ENCODE assay signal across 8 cellular contexts in genomic region chr10:70145666-70146488, GRCh38. TPM values are rescaled to one million over a fixed set of nuclear protein-coding genes. Genes with fewer than 3 reads are reported as not detected.
A peak's percentile ranks its signal among the peaks of the same experiment; 100 is the strongest.
DNase-seq lines count a peak whose midpoint lies in the region; ATAC-seq and TF ChIP-seq lines count a peak whose summit lies in the region.

No MANE protein-coding gene starts in this region.

- H3K36me3 Mint-ChIP-seq in activated naive CD4-positive, alpha-beta T cell treated with anti-CD3 and anti-CD28 coated beads, Interleukin-2, amount 50 U/mL, for 24 hours: peaks cover 2% of the 10 kb centered on the region

- H3K36me3 ChIP-seq in ovary (no peaks in the 10 kb centered on the region), tibial artery (peaks cover 0 to 26% (median 11%) of the 10 kb centered on the region in 3 donors)

- DNase-seq in DMS53 (lab: John Stamatoyannopoulos, UW) (peak; percentile 87), HT1080 (ENCODE audit: low read depth) (peak; percentile 59), SK-N-DZ (ENCODE audit: low spot score) (peak; percentile 76), Right ventricle myocardium inferior (ENCODE audit: missing footprints) (peak; percentile 88), ovary (peak in 4 of 5 donors; percentile 40 to 72 (median 59)), tibial artery (peak; percentile 55 to 82)

- no peaks in the 10 kb centered on the region for H3K27me3 Mint-ChIP-seq in activated naive CD4-positive, alpha-beta T cell treated with anti-CD3 and anti-CD28 coated beads, Interleukin-2, amount 50 U/mL, for 24 hours

- intact Hi-C loops in Right ventricle myocardium inferior (cut with DNase I): no loop called here
- intact Hi-C loops in ovary (cut with DNase I): loop anchor here in 1 of 4 donors (2.0 kb wide), 1 partner anchor 29 kb away; no protein-coding TSS in a partner anchor
- intact Hi-C loops in tibial artery (cut with DNase I; ENCODE audit: low total_unique reads): no loop called here

- H3K4me3 ChIP-seq in ovary (peak overlapping the region; percentile 49), tibial artery (peak overlapping the region; percentile 75 to 81)

- H3K9me3 ChIP-seq in ovary (no peaks in the 10 kb centered on the region), tibial artery (no peaks in the 10 kb centered on the region)

- H3K4me1 Mint-ChIP-seq in activated naive CD4-positive, alpha-beta T cell treated with anti-CD3 and anti-CD28 coated beads, Interleukin-2, amount 50 U/mL, for 24 hours: peaks cover 38% of the 10 kb centered on the region

- no peak for TF ChIP-seq POLR2A in ovary (IDR thresholded peaks at IDR 0.05)

- TF ChIP-seq CTCF in ovary (IDR thresholded peaks at IDR 0.05) (peak; percentile 48 to 88 (median 65)), tibial artery (IDR thresholded peaks at IDR 0.05) (peak; percentile 55 to 64)

- 1% methylated on average over 66 to 98 of the region's 98 CpGs for WGBS in ovary, 3 donors

- H3K27ac Mint-ChIP-seq in activated naive CD4-positive, alpha-beta T cell treated with anti-CD3 and anti-CD28 coated beads, Interleukin-2, amount 50 U/mL, for 24 hours: peak overlapping the region; percentile 93

- H3K4me3 Mint-ChIP-seq in activated naive CD4-positive, alpha-beta T cell treated with anti-CD3 and anti-CD28 coated beads, Interleukin-2, amount 50 U/mL, for 24 hours: peak overlapping the region; percentile 89

- H3K27me3 ChIP-seq in ovary: no peaks in the 10 kb centered on the region
- H3K27me3 ChIP-seq in tibial artery: no peaks in the 10 kb centered on the region

- H3K9me3 Mint-ChIP-seq in activated naive CD4-positive, alpha-beta T cell treated with anti-CD3 and anti-CD28 coated beads, Interleukin-2, amount 50 U/mL, for 24 hours: no peaks in the 10 kb centered on the region

- H3K4me1 ChIP-seq in ovary (ENCODE audit: insufficient read depth) (peaks cover 10% of the 10 kb centered on the region), tibial artery (peaks cover 0 to 33% (median 21%) of the 10 kb centered on the region in 4 donors)

- H3K27ac ChIP-seq in ovary: peak overlapping the region; percentile 30 to 91
- H3K27ac ChIP-seq in tibial artery: peak overlapping the region; percentile 92

- no peak for TF ChIP-seq EP300 in ovary (IDR thresholded peaks at IDR 0.05)

- ATAC-seq in GM21367 (IDR thresholded peaks at IDR 0.05; ENCODE audit: unreplicated experiment): peak; percentile 42
- peak; percentile 72 for ATAC-seq in Right ventricle myocardium inferior

RNA-seq across cellular contexts. Expression of gene TYSND1, which starts 0.6 kb away (rescaled TPM):
- total RNA-seq in HT1080 (2014; rRNA removed; shearing (Covaris generic)): 6.3 and 8.3 TPM in 2 replicates
- 7.0 and 7.2 TPM in 2 replicates for polyA plus RNA-seq in HT1080 (2015; cell fraction: cytosol; rRNA removed)
- polyA plus RNA-seq in HT1080 (2015; cell fraction: nucleus; rRNA removed): 19.2 and 19.6 TPM in 2 replicates
- polyA plus RNA-seq in SK-N-DZ (2014; cell fraction: cytosol; rRNA removed): 17.5 and 20.9 TPM in 2 replicates
- polyA plus RNA-seq in SK-N-DZ (2014; cell fraction: nucleus; rRNA removed): 27.6 and 39.4 TPM in 2 replicates
- 6.2 TPM for total RNA-seq in Right ventricle myocardium inferior
- total RNA-seq in ovary: 10 to 100 TPM; 10.1 to 12.4 (median 12.2) TPM
- polyA plus RNA-seq in ovary: 1 to 10 TPM; 3.5 to 6.9 TPM

RNA-seq across cellular contexts. Expression of gene AIFM2, which starts 13.3 kb away (rescaled TPM):
- 4.4 and 10.0 TPM in 2 replicates for total RNA-seq in HT1080 (2014; rRNA removed; shearing (Covaris generic))
- polyA plus RNA-seq in HT1080 (2015; cell fraction: cytosol; rRNA removed): 9.1 and 10.7 TPM in 2 replicates
- 8.5 and 9.0 TPM in 2 replicates for polyA plus RNA-seq in HT1080 (2015; cell fraction: nucleus; rRNA removed)
- 0.91 and 1.8 TPM in 2 replicates for polyA plus RNA-seq in SK-N-DZ (2014; cell fraction: cytosol; rRNA removed)
- 2.1 and 2.2 TPM in 2 replicates for polyA plus RNA-seq in SK-N-DZ (2014; cell fraction: nucleus; rRNA removed)
- total RNA-seq in Right ventricle myocardium inferior: 20.2 TPM
- 10 to 100 TPM in 2 of 7 donors, 1 to 10 TPM in 5; 6.2 to 13.9 (median 8.2) TPM for total RNA-seq in ovary
- polyA plus RNA-seq in ovary: 1 to 10 TPM; 5.7 to 6.9 TPM

RNA-seq across cellular contexts. Expression of gene SAR1A, which starts 24.4 kb away (rescaled TPM):
- 83.6 and 101 TPM in 2 replicates for total RNA-seq in HT1080 (2014; rRNA removed; shearing (Covaris generic))
- polyA plus RNA-seq in HT1080 (2015; cell fraction: cytosol; rRNA removed): 41.9 and 48.4 TPM in 2 replicates
- 44.5 and 51.5 TPM in 2 replicates for polyA plus RNA-seq in HT1080 (2015; cell fraction: nucleus; rRNA removed)
- polyA plus RNA-seq in SK-N-DZ (2014; cell fraction: cytosol; rRNA removed): 63.0 and 63.8 TPM in 2 replicates
- polyA plus RNA-seq in SK-N-DZ (2014; cell fraction: nucleus; rRNA removed): 30.9 and 40.5 TPM in 2 replicates
- total RNA-seq in Right ventricle myocardium inferior: 86.0 TPM
- 100 to 1,000 TPM in 4 of 7 donors, 10 to 100 TPM in 3; 53.9 to 125 (median 105) TPM for total RNA-seq in ovary
- 10 to 100 TPM; 38.3 to 60.9 TPM for polyA plus RNA-seq in ovary

Comparison
In these comparisons a context has a peak if more than half of its experiments do, and no peak if none do; other contexts are left out.
1. Peak in every context shown above with its lines: DNase-seq, ATAC-seq, H3K4me3 ChIP-seq and H3K27ac ChIP-seq.